35 cellular contexts compared by ENCODE assay signal in genomic region chr1:234649432-234650081, GRCh38. TPM values are rescaled to one million over a fixed set of nuclear protein-coding genes. Genes with fewer than 3 reads are reported as not detected.
DNase-seq lines count a peak whose midpoint lies in the region; ATAC-seq and TF ChIP-seq lines count a peak whose summit lies in the region.
"Had no signal": no experiment of that assay in that cellular context is flagged by ENCODE, and none has a peak within 500 bp of the region (broad histone marks: within the 10 kb centered on the region; RNA-seq: fewer than 3 reads in every experiment).

No MANE protein-coding gene starts in this region.

- H2AFZ ChIP-seq in osteoblast (ENCODE audit: low read length): peak overlapping the region; percentile 68
- H2AFZ ChIP-seq: hepatocyte had no signal

- no peak for TF ChIP-seq CTCF in MCF 10A (IDR thresholded peaks at IDR 0.05; ENCODE audit: unreplicated experiment)
- no peak for TF ChIP-seq CTCF in breast epithelium (IDR thresholded peaks at IDR 0.05)
- no peak for TF ChIP-seq CTCF in RWPE2 (IDR thresholded peaks at IDR 0.05; ENCODE audit: poor library complexity, severe bottlenecking)
- TF ChIP-seq CTCF in osteoblast (IDR thresholded peaks at IDR 0.05; ENCODE audit: extremely low read depth, low read depth, low read length): no peak

- H3K27ac ChIP-seq in breast epithelium (no peak overlapping the region), RWPE2 (ENCODE audit: poor library complexity, severe bottlenecking) (peak overlapping the region; percentile 18), esophagus (ENCODE audit: low read depth in 2 of 2, low read length in 1 of 2) (peak overlapping the region; percentile 3 to 86), osteoblast (ENCODE audit: low read depth, low read length) (peak overlapping the region; percentile 84), SJCRH30 (no peak overlapping the region)
- H3K27ac ChIP-seq: gastrocnemius medialis, hepatocyte, pancreas, right atrium auricular region, stomach, uterus had no signal

- intact Hi-C loops in MCF 10A (cut with micrococcal nuclease) (loop anchor here (1.0 kb wide), 1 partner anchor 18 kb away; no protein-coding TSS in a partner anchor), breast epithelium (cut with DNase I; ENCODE audit: low total_unique reads) (no loop called here)

- peak overlapping the region; percentile 24 for H3K27ac Mint-ChIP-seq in MCF 10A (ENCODE audit: low read depth, unreplicated experiment)
- H3K27ac Mint-ChIP-seq: activated CD4-positive, alpha-beta memory T cell treated with anti-CD3 and anti-CD28 coated beads, Interleukin-2, amount 10 ng/mL, durations not matched to agents 7 days and 5 days; activated naive CD4-positive, alpha-beta T cell treated with anti-CD3 and anti-CD28 coated beads for 36 hours; activated T-helper 1 cell treated with anti-CD3 and anti-CD28 coated beads, Interleukin-12 subunit alpha, Interleukin-12 subunit beta, Interleukin-2, Interleukin-4 antibody, amounts not matched to agents 30 ng/mL and 10 ng/mL and 1 ng/mL, durations not matched to agents 14 hours and 24 hours and 36 hours; brain; CD4-positive, CD25-positive, alpha-beta regulatory T cell; nephron progenitor cell had no signal

- no peaks in the 10 kb centered on the region for H3K4me1 ChIP-seq in breast epithelium
- peaks cover 13% of the 10 kb centered on the region for H3K4me1 ChIP-seq in RWPE2 (ENCODE audit: insufficient read depth, poor library complexity, severe bottlenecking)
- H3K4me1 ChIP-seq in esophagus (ENCODE audit: control insufficient read depth in 2 of 2, insufficient read depth in 2 of 2, low read length in 1 of 2): no peaks in the 10 kb centered on the region
- peaks cover 13% of the 10 kb centered on the region for H3K4me1 ChIP-seq in osteoblast (ENCODE audit: insufficient read depth, low read length)
- H3K4me1 ChIP-seq in SJCRH30: no peaks in the 10 kb centered on the region
- H3K4me1 ChIP-seq: gastrocnemius medialis, right atrium auricular region, uterus had no signal

- no peak overlapping the region for H3K4me3 Mint-ChIP-seq in MCF 10A (ENCODE audit: unreplicated experiment)
- H3K4me3 Mint-ChIP-seq: activated CD4-positive, alpha-beta memory T cell treated with anti-CD3 and anti-CD28 coated beads, Interleukin-2, amount 10 ng/mL, durations not matched to agents 7 days and 5 days; activated naive CD4-positive, alpha-beta T cell treated with anti-CD3 and anti-CD28 coated beads for 36 hours; activated T-helper 1 cell treated with anti-CD3 and anti-CD28 coated beads, Interleukin-12 subunit alpha, Interleukin-12 subunit beta, Interleukin-2, Interleukin-4 antibody, amounts not matched to agents 30 ng/mL and 10 ng/mL and 1 ng/mL, durations not matched to agents 14 hours and 24 hours and 36 hours; brain; CD4-positive, CD25-positive, alpha-beta regulatory T cell; nephron progenitor cell had no signal

- 70 to 73% methylated on average over 3 of the region's 3 CpGs for WGBS in esophagus, 2 donors

- no peak overlapping the region for H3K4me3 ChIP-seq in breast epithelium
- H3K4me3 ChIP-seq in RWPE2 (ENCODE audit: severe bottlenecking): no peak overlapping the region
- H3K4me3 ChIP-seq in esophagus (ENCODE audit: low read depth in 1 of 2, low read length in 2 of 2): no peak overlapping the region
- H3K4me3 ChIP-seq in osteoblast (ENCODE audit: insufficient read depth, low read length): no peak overlapping the region
- no peak overlapping the region for H3K4me3 ChIP-seq in SJCRH30
- H3K4me3 ChIP-seq: gastrocnemius medialis, hepatocyte, MG63, pancreas, right atrium auricular region, stomach, uterus had no signal

- H3K4me2 ChIP-seq in osteoblast (ENCODE audit: insufficient read depth, low read length): no peak overlapping the region
- H3K4me2 ChIP-seq: hepatocyte had no signal

- H3K27me3 ChIP-seq in breast epithelium: no peaks in the 10 kb centered on the region
- H3K27me3 ChIP-seq in RWPE2 (ENCODE audit: insufficient read depth, poor library complexity, severe bottlenecking): no peaks in the 10 kb centered on the region
- no peaks in the 10 kb centered on the region for H3K27me3 ChIP-seq in esophagus (ENCODE audit: control insufficient read depth in 1 of 2, insufficient read depth in 2 of 2, low read length in 2 of 2)
- H3K27me3 ChIP-seq in osteoblast (ENCODE audit: insufficient read depth, low read length): no peaks in the 10 kb centered on the region
- H3K27me3 ChIP-seq in SJCRH30: no peaks in the 10 kb centered on the region
- H3K27me3 ChIP-seq: gastrocnemius medialis, hepatocyte, MG63, pancreas, right atrium auricular region, stomach, uterus had no signal

- peaks cover 25% of the 10 kb centered on the region for H3K4me1 Mint-ChIP-seq in MCF 10A (ENCODE audit: insufficient read depth, unreplicated experiment)
- H3K4me1 Mint-ChIP-seq: activated CD4-positive, alpha-beta memory T cell treated with anti-CD3 and anti-CD28 coated beads, Interleukin-2, amount 10 ng/mL, durations not matched to agents 7 days and 5 days; CD4-positive, CD25-positive, alpha-beta regulatory T cell had no signal

- H3K9me3 ChIP-seq in breast epithelium (no peaks in the 10 kb centered on the region), RWPE2 (ENCODE audit: severe bottlenecking) (no peaks in the 10 kb centered on the region), esophagus (ENCODE audit: control insufficient read depth in 2 of 2, insufficient read depth in 1 of 2, low read depth in 1 of 2, low read length in 1 of 2) (no peaks in the 10 kb centered on the region), osteoblast (ENCODE audit: low read depth, low read length) (peaks cover 5% of the 10 kb centered on the region), SJCRH30 (replicated peaks) (peaks cover 5% of the 10 kb centered on the region; the same call in 1 of the 2 replicates)
- H3K9me3 ChIP-seq: gastrocnemius medialis, pancreas, right atrium auricular region, stomach, uterus had no signal

- peaks cover 4% of the 10 kb centered on the region for H3K36me3 Mint-ChIP-seq in MCF 10A (ENCODE audit: insufficient read depth, unreplicated experiment)
- H3K36me3 Mint-ChIP-seq: brain; CD4-positive, CD25-positive, alpha-beta regulatory T cell had no signal

- H3K9me3 Mint-ChIP-seq in MCF 10A (ENCODE audit: unreplicated experiment): peaks cover 13% of the 10 kb centered on the region

- no peaks in the 10 kb centered on the region for H3K27me3 Mint-ChIP-seq in MCF 10A (ENCODE audit: insufficient read depth, unreplicated experiment)
- H3K27me3 Mint-ChIP-seq: brain; CD4-positive, CD25-positive, alpha-beta regulatory T cell had no signal

- H3K79me2 ChIP-seq in osteoblast (ENCODE audit: insufficient read depth, low read length): peaks cover 13% of the 10 kb centered on the region
- H3K79me2 ChIP-seq: hepatocyte had no signal

- H3K36me3 ChIP-seq in breast epithelium (no peaks in the 10 kb centered on the region), RWPE2 (ENCODE audit: low read depth) (no peaks in the 10 kb centered on the region), esophagus (ENCODE audit: control insufficient read depth in 2 of 2, insufficient read depth in 2 of 2, low read length in 1 of 2) (no peaks in the 10 kb centered on the region), osteoblast (ENCODE audit: insufficient read depth, low read length) (peaks cover 3% of the 10 kb centered on the region), SJCRH30 (no peaks in the 10 kb centered on the region)
- H3K36me3 ChIP-seq: gastrocnemius medialis, MG63, pancreas, right atrium auricular region, stomach, uterus had no signal

- no peaks in the 10 kb centered on the region for H4K20me1 ChIP-seq in osteoblast (ENCODE audit: insufficient read depth, low read length)

- peak; percentile 58 for DNase-seq in MCF 10A (ENCODE audit: unreplicated experiment)
- no peak for DNase-seq in breast epithelium (ENCODE audit: low spot score in 2 of 2)
- no peak for DNase-seq in RWPE2 (ENCODE audit: low spot score)
- DNase-seq in osteoblast (ENCODE audit: insufficient read length, low spot score, missing footprints): no peak
- DNase-seq in stimulated activated CD4-positive, alpha-beta T cell treated with anti-CD3 and anti-CD28 coated beads, Interleukin-2, amount 100 ng/mL, for 24 hours: no peak
- no peak for DNase-seq in SJCRH30
- DNase-seq: 8988T; activated CD4-positive, alpha-beta memory T cell treated with anti-CD3 and anti-CD28 coated beads, Interleukin-2, amount 10 ng/mL, durations not matched to agents 7 days and 5 days; activated CD8-positive, alpha-beta memory T cell treated with anti-CD3 and anti-CD28 coated beads, Interleukin-2, amount 50 U/mL, for 4 hours; activated naive CD4-positive, alpha-beta T cell treated with anti-CD3 and anti-CD28 coated beads for 36 hours; amniotic stem cell; CD4-positive, CD25-positive, alpha-beta regulatory T cell; effector CD4-positive, alpha-beta T cell; gastrocnemius medialis; KBM-7; left colon; MG63; NCI-H1105 treated with DMSO at 0.1 percent for 48 hours; NCI-H2029 treated with DMSO at 0.1 percent for 48 hours; NCI-H524; nephron progenitor cell; NK-92 treated with Interleukin-12 subunit alpha and Interleukin-12 subunit beta, amount 100 ng/mL, for 24 hours; pancreas; PC-3; SIG-M5; stimulated activated CD4-positive, alpha-beta T cell treated with anti-CD3 and anti-CD28 coated beads, Interleukin-12 subunit alpha, Interleukin-12 subunit beta, amount 100 ng/mL, for 4 hours; stimulated activated CD4-positive, alpha-beta T cell treated with anti-CD3 and anti-CD28 coated beads, Interleukin-4, amount 100 ng/mL, for 1 hour; stomach; uterus had no signal

- no TSS peak for BruUV-seq in MCF 10A (replicated peaks; lab: Mats Ljungman, UMichigan)

- TF ChIP-seq POLR2A in breast epithelium (IDR thresholded peaks at IDR 0.05): no peak

- CTCF ChIA-PET in MCF 10A (lab: Yijun Ruan, JAX): interaction anchor here (1.0 kb wide), 1 partner anchor 8 kb away, joined by 6 read pairs; no protein-coding TSS in a partner anchor

- ATAC-seq in RWPE2 (ENCODE audit: low read depth): no peak
- no peak for ATAC-seq in GM21381 (IDR thresholded peaks at IDR 0.05; ENCODE audit: unreplicated experiment)
- ATAC-seq: gastrocnemius medialis, left colon, pancreas, PC-3 had no signal

- POLR2A ChIA-PET in MCF 10A (lab: Yijun Ruan, JAX): interaction anchor here (0.5 to 7.0 kb wide), 13 partner anchors 8 to 424 kb away, joined by 3 to 83 read pairs (median 4); partner anchors contain the start of gene IRF2BP2

RNA-seq across cellular contexts. Expression of gene IRF2BP2, which starts 39.6 kb away (rescaled TPM):
- 149 and 217 TPM in 2 replicates for total RNA-seq in MCF 10A (2022)
- 100 to 1,000 TPM in 1 of 3 donors, 10 to 100 TPM in 2; 60.3 to 108 (median 84.9) TPM for total RNA-seq in breast epithelium
- 10 to 100 TPM; 48.8 to 68.5 TPM for polyA plus RNA-seq in esophagus
- total RNA-seq in osteoblast: 159 and 172 TPM in 2 replicates
- total RNA-seq in SJCRH30 (2014; rRNA removed; shearing (Covaris generic)): 33.2 and 41.1 TPM in 2 replicates

Comparison
In these comparisons a context has a peak if more than half of its experiments do, and no peak if none do; other contexts are left out.
1. H3K27ac ChIP-seq: peak in RWPE2 (single experiment), esophagus (2 of 2) and osteoblast (single experiment); none in breast epithelium (0 of 2) and SJCRH30 (single experiment).